Comparison of ENCODE assay signal across 1 cellular context in genomic region chr19:1855040-1855827, GRCh38.
TF ChIP-seq lines count a peak whose summit lies in the region.

No MANE protein-coding gene starts in this region.

TF ChIP-seq in K562, 482 proteins besides CTCF, POLR2A, EP300 and RAD21 (continues in another document):
- 0 out of 2 replicates have a peak, but pooled peaks have one; percentile 48 for TF ChIP-seq ZBED1 (IDR thresholded peaks at IDR 0.05)
- no peak for TF ChIP-seq ZC3H11A (IDR thresholded peaks at IDR 0.05; ENCODE audit: low read depth, low read length)
- 0 out of 2 replicates have a peak, but pooled peaks have one; percentile 37 for TF ChIP-seq TEAD2 (tag; IDR thresholded peaks at IDR 0.05)
- TF ChIP-seq ZNF76 (CRISPR knock-in tag; IDR thresholded peaks at IDR 0.05; ENCODE audit: borderline replicate concordance): peak; percentile 35; the same call in 1 of the 2 replicates
- TF ChIP-seq SPI1 (IDR thresholded peaks at IDR 0.05; ENCODE audit: borderline replicate concordance, low read depth, low read length): peak; percentile 72; the same call in 1 of the 2 replicates
- TF ChIP-seq MAX (CRISPR knock-in tag; IDR thresholded peaks at IDR 0.05): 0 out of 2 replicates have a peak, but pooled peaks have one; percentile 21
- no peak for TF ChIP-seq ZNF830 (CRISPR knock-in tag; IDR thresholded peaks at IDR 0.05)
- TF ChIP-seq PTBP1 (IDR thresholded peaks at IDR 0.05; ENCODE audit: low read depth, low read length): no peak
- peak; percentile 35; the same call in 1 of the 2 replicates for TF ChIP-seq PKNOX1 (IDR thresholded peaks at IDR 0.05)
- TF ChIP-seq OTX1 (CRISPR knock-in tag; IDR thresholded peaks at IDR 0.05): peak; percentile 53; the same call in 1 of the 2 replicates
- 0 out of 2 replicates have a peak, but pooled peaks have one; percentile 17 for TF ChIP-seq MITF (IDR thresholded peaks at IDR 0.05)
- peak; percentile 61 for TF ChIP-seq POLR2B (IDR thresholded peaks at IDR 0.05; ENCODE audit: low read depth, partially characterized antibody)
- 0 out of 2 replicates have a peak, but pooled peaks have one; percentile 16 for TF ChIP-seq E2F4 (CRISPR knock-in tag; IDR thresholded peaks at IDR 0.05; ENCODE audit: low read depth)
- TF ChIP-seq DPF2 (IDR thresholded peaks at IDR 0.05): peak; percentile 40; the same call in 1 of the 2 replicates
- peak in 1 of 2 experiments; percentile 21; a peak in 1 of 4 replicates for TF ChIP-seq MLLT1 (IDR thresholded peaks at IDR 0.05)
- TF ChIP-seq HMGN3 (IDR thresholded peaks at IDR 0.05; ENCODE audit: borderline replicate concordance, extremely low read depth, insufficient read length, low read depth, low read length): peak; percentile 56
- no peak for TF ChIP-seq AFF1 (IDR thresholded peaks at IDR 0.05; ENCODE audit: low read depth in 1 of 2, partially characterized antibody in 2 of 2)
- TF ChIP-seq TAF1 (IDR thresholded peaks at IDR 0.05; ENCODE audit: control insufficient read depth, extremely low read depth, insufficient read depth, low read length, severe bottlenecking): peak; percentile 15
- TF ChIP-seq EP400 (IDR thresholded peaks at IDR 0.05): peak; percentile 63
- peak; percentile 91 for TF ChIP-seq TFAP4 (CRISPR knock-in tag; IDR thresholded peaks at IDR 0.05; ENCODE audit: borderline replicate concordance)
- 0 out of 2 replicates have a peak, but pooled peaks have one; percentile 4 for TF ChIP-seq ETS1 (conservative IDR thresholded peaks at IDR 0.05; ENCODE audit: control insufficient read depth, low read depth, low read length)
- no peak for TF ChIP-seq CREBBP (IDR thresholded peaks at IDR 0.05; ENCODE audit: low read depth, low read length)
- no peak for TF ChIP-seq LCOR (CRISPR knock-in tag; IDR thresholded peaks at IDR 0.05)
- TF ChIP-seq TCF7 (IDR thresholded peaks at IDR 0.05; ENCODE audit: borderline replicate concordance): 0 out of 2 replicates have a peak, but pooled peaks have one; percentile 17
- peak; percentile 17; the same call in 1 of the 2 replicates for TF ChIP-seq HDGF (IDR thresholded peaks at IDR 0.05)
- TF ChIP-seq PPARD (CRISPR knock-in tag; IDR thresholded peaks at IDR 0.05): no peak
- peak; percentile 66 for TF ChIP-seq RBBP5 (IDR thresholded peaks at IDR 0.05; ENCODE audit: borderline replicate concordance, insufficient read depth, low read length, poor library complexity, severe bottlenecking)
- TF ChIP-seq CTBP1 (IDR thresholded peaks at IDR 0.05; ENCODE audit: borderline replicate concordance): 0 out of 2 replicates have a peak, but pooled peaks have one; percentile 40
- no peak for TF ChIP-seq ZNF253 (CRISPR knock-in tag; conservative IDR thresholded peaks at IDR 0.05)
- peak; percentile 79 for TF ChIP-seq HNRNPL (IDR thresholded peaks at IDR 0.05; ENCODE audit: low read depth, low read length)
- TF ChIP-seq MTF1 (CRISPR knock-in tag; IDR thresholded peaks at IDR 0.05; ENCODE audit: borderline replicate concordance): no peak
- TF ChIP-seq TBP (optimal IDR thresholded peaks at IDR 0.05; ENCODE audit: low read depth, low read length): peak; percentile 31
- TF ChIP-seq MBD1 (CRISPR knock-in tag; IDR thresholded peaks at IDR 0.05): no peak
- no peak for TF ChIP-seq NFXL1 (CRISPR knock-in tag; IDR thresholded peaks at IDR 0.05)
- TF ChIP-seq CREM (IDR thresholded peaks at IDR 0.05; ENCODE audit: low read depth): peak; percentile 41; the same call in 1 of the 2 replicates
- TF ChIP-seq ZNF146 (CRISPR knock-in tag; IDR thresholded peaks at IDR 0.05; ENCODE audit: unreplicated experiment): peak; percentile 28
- no peak for TF ChIP-seq BRF1 (IDR thresholded peaks at IDR 0.05; ENCODE audit: borderline replicate concordance, extremely low read depth, insufficient read length)
- peak; percentile 67; the same call in 1 of the 2 replicates for TF ChIP-seq ZBTB7A (IDR thresholded peaks at IDR 0.05; ENCODE audit: borderline replicate concordance, control insufficient read depth, low read depth, low read length)
- TF ChIP-seq CREB3L1 (IDR thresholded peaks at IDR 0.05; ENCODE audit: borderline replicate concordance, low read depth): 0 out of 2 replicates have a peak, but pooled peaks have one; percentile 7
- no peak for TF ChIP-seq GATA2 (CRISPR knock-in tag; IDR thresholded peaks at IDR 0.05)
- TF ChIP-seq EZH2 (IDR thresholded peaks at IDR 0.05; ENCODE audit: borderline replicate concordance, low read depth, low read length): no peak
- TF ChIP-seq VEZF1 (CRISPR knock-in tag; IDR thresholded peaks at IDR 0.05): peak; percentile 79
- TF ChIP-seq YBX1 (IDR thresholded peaks at IDR 0.05): no peak
- TF ChIP-seq RHOXF2B (CRISPR knock-in tag; conservative IDR thresholded peaks at IDR 0.05): no peak
- peak; percentile 30; the same call in 1 of the 2 replicates for TF ChIP-seq EGR1 (conservative IDR thresholded peaks at IDR 0.05)
- TF ChIP-seq MYC (IDR thresholded peaks at IDR 0.05; ENCODE audit: low read depth, low read length): no peak
- TF ChIP-seq MYC (CRISPR knock-in tag; IDR thresholded peaks at IDR 0.05; ENCODE audit: borderline replicate concordance, low read depth): 0 out of 2 replicates have a peak, but pooled peaks have one; percentile 47
- TF ChIP-seq RBFOX2 (IDR thresholded peaks at IDR 0.05; ENCODE audit: low read depth, low read length): peak; percentile 76
